ENCODE assay signal across 11 cellular contexts in genomic region chr2:9558948-9559381, GRCh38. TPM values are rescaled to one million over a fixed set of nuclear protein-coding genes. Genes with fewer than 3 reads are reported as not detected.
DNase-seq lines count a peak whose midpoint lies in the region; ATAC-seq and TF ChIP-seq lines count a peak whose summit lies in the region.
"Had no signal": no experiment of that assay in that cellular context is flagged by ENCODE, and none has a peak within 500 bp of the region (broad histone marks: within the 10 kb centered on the region; RNA-seq: fewer than 3 reads in every experiment).

No MANE protein-coding gene starts in this region.

- intact Hi-C loops in right cardiac atrium (cut with DNase I) (no loop called here), left cardiac atrium (cut with DNase I) (loop anchor here in 1 of 2 donors (5.0 to 10.0 kb wide), 2 partner anchors 68 to 136 kb away; no protein-coding TSS in a partner anchor), ascending aorta (cut with DNase I) (loop anchor here (2.0 to 10.0 kb wide), 6 partner anchors 16 to 848 kb away; partner anchors contain the start of gene KLF11), vagina (cut with DNase I) (no loop called here)

- H3K27me3 ChIP-seq in right cardiac atrium (ENCODE audit: control insufficient read depth, insufficient read depth) (no peaks in the 10 kb centered on the region), ascending aorta (no peaks in the 10 kb centered on the region), vagina (no peaks in the 10 kb centered on the region)

- TF ChIP-seq CTCF in ascending aorta (IDR thresholded peaks at IDR 0.05) (no peak), vagina (IDR thresholded peaks at IDR 0.05) (no peak)

- no peak for DNase-seq in right cardiac atrium
- DNase-seq in left cardiac atrium = no peak
- DNase-seq in ascending aorta (ENCODE audit: low spot score in 2 of 2) = peak; percentile 75 to 92
- DNase-seq in kidney tubule cell (ENCODE audit: low spot score) = peak; percentile 89
- no peak for DNase-seq in vagina (ENCODE audit: extremely low spot score in 2 of 2)
- no peak for DNase-seq in NCI-H526 (lab: John Stamatoyannopoulos, UW)
- no peak for DNase-seq in activated CD4-positive, alpha-beta T cell treated with anti-CD3 and anti-CD28 coated beads, Interleukin-2, amount 50 U/mL, for 1 hour
- no peak for DNase-seq in middle frontal gyrus (ENCODE audit: extremely low spot score, low spot score)
- DNase-seq: CD4-positive, CD25-positive, alpha-beta regulatory T cell; NCI-H1694 treated with DMSO at 0.1 percent for 48 hours; T-helper 17 cell had no signal

- H3K9me3 ChIP-seq in right cardiac atrium (ENCODE audit: control insufficient read depth, low read length) (no peaks in the 10 kb centered on the region), ascending aorta (no peaks in the 10 kb centered on the region), vagina (no peaks in the 10 kb centered on the region)

- TF ChIP-seq POLR2A in vagina (IDR thresholded peaks at IDR 0.05) = no peak

- H3K36me3 ChIP-seq in ascending aorta (no peaks in the 10 kb centered on the region), vagina (no peaks in the 10 kb centered on the region)

- 90% methylated on average over 1 of the region's 1 CpG for WGBS in right cardiac atrium

- ATAC-seq in right cardiac atrium (no peak), left cardiac atrium (no peak)
- ATAC-seq: T-helper 17 cell had no signal

- H3K4me3 ChIP-seq in right cardiac atrium (ENCODE audit: low read length) = no peak overlapping the region
- no peak overlapping the region for H3K4me3 ChIP-seq in ascending aorta
- no peak overlapping the region for H3K4me3 ChIP-seq in vagina

- peak overlapping the region; percentile 62 for H3K27ac ChIP-seq in right cardiac atrium (ENCODE audit: low read length)
- peak overlapping the region; percentile 95 to 99 for H3K27ac ChIP-seq in ascending aorta
- peak overlapping the region; percentile 37 for H3K27ac ChIP-seq in vagina

- H3K4me1 ChIP-seq in right cardiac atrium (ENCODE audit: control insufficient read depth, insufficient read depth, low read length) (peaks cover 6% of the 10 kb centered on the region), ascending aorta (peaks cover under 1 to 19% of the 10 kb centered on the region in 2 donors), vagina (peaks cover 26% of the 10 kb centered on the region)

RNA-seq across cellular contexts. Expression of gene ADAM17, which starts 3.3 kb away (rescaled TPM):
- total RNA-seq in right cardiac atrium (10 to 100 TPM; 14.1 to 23.1 (median 15.8) TPM), left cardiac atrium (10 to 100 TPM; 14.1 to 22.6 TPM), ascending aorta (16.4 TPM), vagina (33.4 TPM)
- 7.1 TPM for polyA plus RNA-seq in right cardiac atrium

Comparison
In these comparisons a context has a peak if more than half of its experiments do, and no peak if none do; other contexts are left out.
1. DNase-seq: peak in ascending aorta (2 of 2) and kidney tubule cell (single experiment); none in right cardiac atrium (0 of 3), left cardiac atrium (single experiment), vagina (0 of 2), NCI-H526 (0 of 2), activated CD4-positive, alpha-beta T cell treated with anti-CD3 and anti-CD28 coated beads, Interleukin-2, amount 50 U/mL, for 1 hour (single experiment) and middle frontal gyrus (single experiment).
2. H3K27ac ChIP-seq: peak in every context shown above with its lines; median percentile 97 in ascending aorta; 62 in right cardiac atrium; 37 in vagina.